ENCODE assay signal across 11 cellular contexts in genomic region chr12:47319746-47320145, GRCh38.
"Had no signal": no experiment of that assay in that cellular context is flagged by ENCODE, and none has a peak within 500 bp of the region (broad histone marks: within the 10 kb centered on the region; RNA-seq: fewer than 3 reads in every experiment).

No MANE protein-coding gene starts in this region.

- H3K4me1 ChIP-seq: ascending aorta, foreskin keratinocyte, suprapubic skin had no signal

- H3K36me3 ChIP-seq: ascending aorta, left lung, suprapubic skin had no signal

- DNase-seq: activated effector memory CD4-positive, alpha-beta T cell treated with Interleukin-2 at 50 U/mL for 16 hours; foreskin keratinocyte; left lung; right cardiac atrium; stimulated activated CD4-positive, alpha-beta T cell treated with anti-CD3 and anti-CD28 coated beads, Interleukin-1b, Interleukin-23, amount 100 ng/mL, for 48 hours; stimulated activated naive CD4-positive, alpha-beta T cell had no signal

- H3K4me3 Mint-ChIP-seq: activated CD4-positive, alpha-beta T cell treated with anti-CD3 and anti-CD28 coated beads, Interleukin-2, amount 10 ng/mL, durations not matched to agents 24 days and 14 days; type B pancreatic cell had no signal

- H3K36me3 Mint-ChIP-seq: type B pancreatic cell had no signal

- H3K4me3 ChIP-seq: ascending aorta, left lung, smooth muscle cell, suprapubic skin had no signal

- H3K27me3 ChIP-seq: ascending aorta, foreskin keratinocyte, left lung, suprapubic skin had no signal

- ATAC-seq: foreskin keratinocyte, left lung, right cardiac atrium had no signal

- H3K27ac ChIP-seq: ascending aorta, foreskin keratinocyte, left lung, suprapubic skin had no signal

- H3K27ac Mint-ChIP-seq: activated CD4-positive, alpha-beta T cell treated with anti-CD3 and anti-CD28 coated beads, Interleukin-2, amount 10 ng/mL, durations not matched to agents 24 days and 14 days; type B pancreatic cell had no signal

- H3K9me3 ChIP-seq: ascending aorta, left lung, suprapubic skin had no signal

- H3K27me3 Mint-ChIP-seq: activated CD4-positive, alpha-beta T cell treated with anti-CD3 and anti-CD28 coated beads, Interleukin-2, amount 10 ng/mL, durations not matched to agents 24 days and 14 days; type B pancreatic cell had no signal
